In the genomic region with DNA sequence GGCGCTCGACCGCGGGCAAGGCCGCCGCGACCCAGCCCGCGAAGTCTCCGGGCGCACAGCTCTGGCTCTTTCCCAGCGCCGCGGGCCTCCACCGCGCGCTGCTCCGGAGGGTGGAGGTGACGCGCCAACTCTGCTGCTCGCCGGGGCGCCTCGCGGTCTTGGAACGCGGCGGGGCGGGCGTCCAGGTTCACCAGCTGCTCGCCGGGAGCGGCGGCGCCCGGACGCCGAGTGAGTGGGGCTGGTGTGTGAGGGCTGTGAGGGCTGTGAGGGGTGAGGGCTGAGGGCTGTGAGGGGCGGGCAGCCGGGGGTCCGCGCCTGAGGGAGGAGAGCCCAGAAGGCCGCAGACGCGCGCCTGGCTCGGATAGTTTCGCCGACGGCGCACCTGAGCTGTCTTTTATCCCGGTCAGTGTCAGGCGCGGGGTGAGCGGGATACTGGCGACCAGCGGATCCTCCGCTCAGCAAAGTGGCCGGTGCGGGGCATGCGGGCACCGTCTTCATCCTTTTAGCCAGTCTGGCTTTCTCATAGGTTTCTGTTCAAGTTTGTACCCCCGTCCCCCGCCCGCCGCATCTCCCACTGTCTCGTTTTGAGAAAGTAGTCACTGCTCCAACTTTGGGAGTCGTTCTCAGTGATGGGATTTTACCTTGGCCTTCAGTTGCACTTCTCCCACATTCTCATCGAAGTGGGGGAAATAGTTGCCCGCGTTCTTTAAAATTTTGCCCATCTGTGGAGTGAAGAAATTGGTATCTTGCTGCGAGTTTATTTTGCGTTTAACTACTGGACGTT, we compare ENCODE assay signal across 8 cellular contexts. TPM values are rescaled to one million over a fixed set of nuclear protein-coding genes. Genes with fewer than 3 reads are reported as not detected.
DNase-seq lines count a peak whose midpoint lies in the region; ATAC-seq and TF ChIP-seq lines count a peak whose summit lies in the region.

No MANE protein-coding gene starts in this region.

- peaks cover 27% of the 10 kb centered on the region for H3K27me3 Mint-ChIP-seq in GM23338 (ENCODE audit: insufficient read depth, low read depth, poor library complexity)
- peaks cover 14% of the 10 kb centered on the region for H3K27me3 Mint-ChIP-seq in activated naive CD4-positive, alpha-beta T cell treated with anti-CD3 and anti-CD28 coated beads, Interleukin-2, amount 10 ng/mL, durations not matched to agents 7 days and 5 days

- H3K4me3 ChIP-seq in GM12875 (ENCODE audit: low read depth, low read length) (peak overlapping the region; percentile 94), GM23338 (peak overlapping the region; percentile 70), MG63 (peak overlapping the region; percentile 47), right atrium auricular region (peak overlapping the region; percentile 62 to 70)

- no peaks in the 10 kb centered on the region for H3K9me2 ChIP-seq in GM23338 (ENCODE audit: insufficient read depth)

- CTCF ChIA-PET in activated naive CD4-positive, alpha-beta T cell treated with anti-CD3 and anti-CD28 coated beads, Interleukin-2, amount 10 ng/mL, durations not matched to agents 7 days and 5 days (lab: Charles Lee) = interaction anchor here (0.7 to 1.3 kb wide), 4 partner anchors 14 to 174 kb away, joined by 3 to 6 read pairs (median 3); no protein-coding TSS in a partner anchor

- H3K27me3 ChIP-seq in GM23338 (ENCODE audit: insufficient read depth) (peaks cover 21% of the 10 kb centered on the region), MG63 (peaks cover 20% of the 10 kb centered on the region), right atrium auricular region (no peaks in the 10 kb centered on the region)

- H3K4me1 ChIP-seq in GM23338 (ENCODE audit: insufficient read depth) (peaks cover 20% of the 10 kb centered on the region), right atrium auricular region (peaks cover 0 to 8% of the 10 kb centered on the region in 2 donors)

- 0 out of 2 replicates have a peak, but pooled peaks cover 3% of the 10 kb centered on the region for H3K79me2 ChIP-seq in GM23338 (replicated peaks; ENCODE audit: insufficient read depth)

- ATAC-seq in GM23338 = peak; percentile 82

- peak overlapping the region; percentile 85 for H3K4me3 Mint-ChIP-seq in GM23338
- peak overlapping the region; percentile 99 for H3K4me3 Mint-ChIP-seq in activated naive CD4-positive, alpha-beta T cell treated with anti-CD3 and anti-CD28 coated beads, Interleukin-2, amount 10 ng/mL, durations not matched to agents 7 days and 5 days

- H3K36me3 ChIP-seq in GM23338 (ENCODE audit: insufficient read depth) = no peaks in the 10 kb centered on the region
- no peaks in the 10 kb centered on the region for H3K36me3 ChIP-seq in MG63
- no peaks in the 10 kb centered on the region for H3K36me3 ChIP-seq in right atrium auricular region

- H3K9me3 ChIP-seq in MG63 (no peaks in the 10 kb centered on the region), right atrium auricular region (no peaks in the 10 kb centered on the region)

- H3K9me3 Mint-ChIP-seq in GM23338 = peaks cover 3% of the 10 kb centered on the region
- peaks cover 2% of the 10 kb centered on the region for H3K9me3 Mint-ChIP-seq in activated naive CD4-positive, alpha-beta T cell treated with anti-CD3 and anti-CD28 coated beads, Interleukin-2, amount 10 ng/mL, durations not matched to agents 7 days and 5 days

- H3K36me3 Mint-ChIP-seq in GM23338 (ENCODE audit: low read depth) = peaks cover 8% of the 10 kb centered on the region
- H3K36me3 Mint-ChIP-seq in activated naive CD4-positive, alpha-beta T cell treated with anti-CD3 and anti-CD28 coated beads, Interleukin-2, amount 10 ng/mL, durations not matched to agents 7 days and 5 days = peaks cover 21% of the 10 kb centered on the region

- TF ChIP-seq CTCF in GM12875 (IDR thresholded peaks at IDR 0.05; ENCODE audit: borderline replicate concordance, insufficient read depth, low read depth, low read length) (no peak), GM23338 (conservative IDR thresholded peaks at IDR 0.05; ENCODE audit: low read depth in 2 of 2) (no peak), right atrium auricular region (IDR thresholded peaks at IDR 0.05) (no peak)

- no peak overlapping the region for H3K27ac Mint-ChIP-seq in GM23338
- peak overlapping the region; percentile 82 for H3K27ac Mint-ChIP-seq in activated naive CD4-positive, alpha-beta T cell treated with anti-CD3 and anti-CD28 coated beads, Interleukin-2, amount 10 ng/mL, durations not matched to agents 7 days and 5 days

- H3K27ac ChIP-seq in GM23338 (ENCODE audit: low read depth) (peak overlapping the region; percentile 71; the same call in 1 of the 2 replicates), right atrium auricular region (peak overlapping the region; percentile 68 to 79)

- H3K4me1 Mint-ChIP-seq in GM23338 = peaks cover 5% of the 10 kb centered on the region
- H3K4me1 Mint-ChIP-seq in activated naive CD4-positive, alpha-beta T cell treated with anti-CD3 and anti-CD28 coated beads, Interleukin-2, amount 10 ng/mL, durations not matched to agents 7 days and 5 days = peaks cover 48% of the 10 kb centered on the region

- H4K20me1 ChIP-seq in GM23338 (replicated peaks; ENCODE audit: insufficient read depth) = peaks cover 15% of the 10 kb centered on the region; the same call in 1 of the 2 replicates

- peak overlapping the region; percentile 81; the same call in 1 of the 2 replicates for H2AFZ ChIP-seq in GM23338

- H3F3A ChIP-seq in GM23338 (replicated peaks; ENCODE audit: low read depth) = no peaks in the 10 kb centered on the region

- H3K4me2 ChIP-seq in GM23338 = peak overlapping the region; percentile 89

- DNase-seq in GM23338 (ENCODE audit: low spot score) (peak; percentile 77), MG63 (peak; percentile 52), right atrium auricular region (ENCODE audit: low spot score) (no peak), putamen (ENCODE audit: low spot score) (peak; percentile 5), SW 1271 (lab: John Stamatoyannopoulos, UW) (no peak), COLO829 (ENCODE audit: low spot score) (no peak)
- peak; percentile 63 for DNase-seq in activated naive CD4-positive, alpha-beta T cell treated with anti-CD3 and anti-CD28 coated beads, Interleukin-2, amount 10 ng/mL, durations not matched to agents 7 days and 5 days

TF ChIP-seq in GM23338, 12 proteins besides CTCF, POLR2A, EP300 and RAD21:
- no peak for TF ChIP-seq NANOG (IDR thresholded peaks at IDR 0.05; ENCODE audit: borderline replicate concordance)
- TF ChIP-seq ZNF114 (CRISPR knock-in tag; IDR thresholded peaks at IDR 0.05) = no peak

RNA-seq across cellular contexts. Expression of gene HERC5, which starts 0.6 kb away (rescaled TPM):
- total RNA-seq in GM23338 (2014; rRNA removed; shearing (Covaris generic)) = 23.0 and 25.1 TPM in 2 replicates
- 22.8 and 24.4 TPM in 2 replicates for polyA plus RNA-seq in GM23338 (2016; fragmentation: Nextera tagmentation; extraction: Ambion mirVana)
- total RNA-seq in MG63 (2014; rRNA removed; shearing (Covaris generic); ENCODE audit: low replicate concordance) = 3.2 and 6.1 TPM in 2 replicates
- 1 to 10 TPM; 1.6 to 2.3 TPM for total RNA-seq in right atrium auricular region

Comparison
In these comparisons a context has a peak if more than half of its experiments do, and no peak if none do; other contexts are left out.
1. DNase-seq: peak in GM23338 (single experiment), MG63 (single experiment), activated naive CD4-positive, alpha-beta T cell treated with anti-CD3 and anti-CD28 coated beads, Interleukin-2, amount 10 ng/mL, durations not matched to agents 7 days and 5 days (single experiment) and putamen (single experiment); none in right atrium auricular region (single experiment), SW 1271 (0 of 2) and COLO829 (single experiment).
2. Peak in every context shown above with its lines, with median percentiles within 50 percentile points of each other: H3K4me3 ChIP-seq.